In the genomic region with DNA sequence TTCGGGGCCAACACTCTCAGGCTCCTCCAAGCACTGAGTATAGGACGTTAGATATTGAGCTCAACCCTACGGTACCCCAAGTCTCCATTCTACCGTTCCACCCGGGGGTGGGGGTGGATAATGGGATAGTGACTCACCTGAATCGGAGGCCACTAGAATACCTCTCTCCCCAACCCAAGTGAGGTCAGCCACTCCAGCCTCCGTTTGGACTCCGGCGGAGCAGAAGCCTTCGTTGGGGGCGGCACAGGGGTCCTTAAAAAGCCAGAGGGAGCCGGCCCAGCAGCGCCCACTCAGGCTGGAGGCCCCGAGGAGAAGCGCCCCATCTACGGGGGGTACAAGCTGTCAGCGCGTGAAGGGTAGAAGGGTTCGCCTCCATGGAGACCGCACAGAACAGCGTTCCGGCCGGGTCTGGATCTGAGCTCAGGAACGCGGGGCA, we compare ENCODE assay signal across 8 cellular contexts. TPM values are rescaled to one million over a fixed set of nuclear protein-coding genes. Genes with fewer than 3 reads are reported as not detected.
A peak's percentile ranks its signal among the peaks of the same experiment; 100 is the strongest.
DNase-seq lines count a peak whose midpoint lies in the region; ATAC-seq, FAIRE-seq and TF ChIP-seq lines count a peak whose summit lies in the region.

No MANE protein-coding gene starts in this region.

- POLR2A ChIA-PET in activated CD8-positive, alpha-beta T cell treated with anti-CD3 and anti-CD28 coated beads for 36 hours (lab: Charles Lee), result interaction anchor here (0.7 to 2.9 kb wide), 13 partner anchors 8 to 309 kb away, joined by 3 to 17 read pairs (median 5); no protein-coding TSS in a partner anchor

- CTCF ChIA-PET in activated CD8-positive, alpha-beta T cell treated with anti-CD3 and anti-CD28 coated beads for 36 hours (lab: Charles Lee), result interaction anchor here (0.8 to 2.7 kb wide), 9 partner anchors 8 to 321 kb away, joined by 3 to 9 read pairs (median 5); no protein-coding TSS in a partner anchor

- H3K4me1 Mint-ChIP-seq in activated CD8-positive, alpha-beta T cell treated with anti-CD3 and anti-CD28 coated beads for 36 hours (ENCODE audit: low read depth), result peaks cover 68% of the 10 kb centered on the region

- H3K4me3 Mint-ChIP-seq in activated CD8-positive, alpha-beta T cell treated with anti-CD3 and anti-CD28 coated beads for 36 hours, result peak overlapping the region; percentile 100

- ATAC-seq in HG03571 (IDR thresholded peaks at IDR 0.05; ENCODE audit: unreplicated experiment), result peak; percentile 7
- ATAC-seq in activated CD8-positive, alpha-beta T cell treated with anti-CD3 and anti-CD28 coated beads for 36 hours, result peak; percentile 31

- no peaks in the 10 kb centered on the region for H3K27me3 Mint-ChIP-seq in activated CD8-positive, alpha-beta T cell treated with anti-CD3 and anti-CD28 coated beads for 36 hours

- FAIRE-seq in H54 (lab: Jason Lieb, UNC), result no peak

- H3K9me3 Mint-ChIP-seq in activated CD8-positive, alpha-beta T cell treated with anti-CD3 and anti-CD28 coated beads for 36 hours, result no peaks in the 10 kb centered on the region

- no peak for TF ChIP-seq CTCF in activated CD8-positive, alpha-beta T cell treated with anti-CD3 and anti-CD28 coated beads for 36 hours (IDR thresholded peaks at IDR 0.05)
- TF ChIP-seq CTCF in foreskin fibroblast (IDR thresholded peaks at IDR 0.05; ENCODE audit: low read depth, low read length), result no peak

- peaks cover 64% of the 10 kb centered on the region for H3K36me3 Mint-ChIP-seq in activated CD8-positive, alpha-beta T cell treated with anti-CD3 and anti-CD28 coated beads for 36 hours (ENCODE audit: low read depth)

- H3K4me3 ChIP-seq in foreskin fibroblast (ENCODE audit: low read depth in 1 of 2, low read length in 2 of 2), result peak overlapping the region; percentile 95 to 99

- peak overlapping the region; percentile 100 for H3K27ac Mint-ChIP-seq in activated CD8-positive, alpha-beta T cell treated with anti-CD3 and anti-CD28 coated beads for 36 hours

- no peak for TF ChIP-seq POLR2A in H54 (IDR thresholded peaks at IDR 0.05; ENCODE audit: low read depth, low read length)

- intact Hi-C loops in activated CD8-positive, alpha-beta T cell treated with anti-CD3 and anti-CD28 coated beads for 36 hours (cut with micrococcal nuclease), result loop anchor here (5.0 kb wide), 1 partner anchor 231 kb away; no protein-coding TSS in a partner anchor

- peak in 2 of 3 donors; percentile 8 to 12 for DNase-seq in stimulated activated CD4-positive, alpha-beta T cell treated with anti-CD3 and anti-CD28 coated beads, Interleukin-12 subunit alpha, Interleukin-12 subunit beta, amount 100 ng/mL, for 48 hours (ENCODE audit: low read depth in 2 of 3, low spot score in 1 of 3)
- DNase-seq in stimulated activated CD4-positive, alpha-beta T cell treated with anti-CD3 and anti-CD28 coated beads, Interleukin-12 subunit alpha, Interleukin-12 subunit beta, amount 100 ng/mL, for 4 hours, result no peak
- peak; percentile 50 for DNase-seq in activated CD8-positive, alpha-beta T cell treated with anti-CD3 and anti-CD28 coated beads for 36 hours
- DNase-seq in foreskin fibroblast, result peak; percentile 16 to 50
- peak; percentile 14 for DNase-seq in pons (ENCODE audit: low spot score)
- no peak for DNase-seq in H54 (ENCODE audit: insufficient read length, low spot score)
- no peak for DNase-seq in NCI-H2196 treated with DMSO at 0.1 percent for 48 hours (lab: John Stamatoyannopoulos, UW; ENCODE audit: unreplicated experiment)

RNA-seq across cellular contexts. Expression of gene WDR77, which starts 0.6 kb away (rescaled TPM):
- 10 to 100 TPM; 54.0 to 54.6 TPM for total RNA-seq in activated CD8-positive, alpha-beta T cell treated with anti-CD3 and anti-CD28 coated beads for 36 hours

RNA-seq across cellular contexts. Expression of gene ATP5PB, which starts 0.8 kb away (rescaled TPM):
- 100 to 1,000 TPM; 341 to 342 TPM for total RNA-seq in activated CD8-positive, alpha-beta T cell treated with anti-CD3 and anti-CD28 coated beads for 36 hours

RNA-seq across cellular contexts. Expression of gene OVGP1, which starts 21.0 kb away (rescaled TPM):
- total RNA-seq in activated CD8-positive, alpha-beta T cell treated with anti-CD3 and anti-CD28 coated beads for 36 hours, result 1 to 10 TPM; 1.1 to 1.6 TPM

RNA-seq across cellular contexts. Expression of gene C1orf162, which starts 25.3 kb away (rescaled TPM):
- 1 to 10 TPM; 4.5 to 4.7 TPM for total RNA-seq in activated CD8-positive, alpha-beta T cell treated with anti-CD3 and anti-CD28 coated beads for 36 hours

RNA-seq across cellular contexts. Expression of gene ADORA3, which starts 54.9 kb away (rescaled TPM):
- not detected for total RNA-seq in activated CD8-positive, alpha-beta T cell treated with anti-CD3 and anti-CD28 coated beads for 36 hours

Comparison
In these comparisons a context has a peak if more than half of its experiments do, and no peak if none do; other contexts are left out.
1. DNase-seq: peak in stimulated activated CD4-positive, alpha-beta T cell treated with anti-CD3 and anti-CD28 coated beads, Interleukin-12 subunit alpha, Interleukin-12 subunit beta, amount 100 ng/mL, for 48 hours (2 of 3), activated CD8-positive, alpha-beta T cell treated with anti-CD3 and anti-CD28 coated beads for 36 hours (single experiment), foreskin fibroblast (2 of 2) and pons (single experiment); none in stimulated activated CD4-positive, alpha-beta T cell treated with anti-CD3 and anti-CD28 coated beads, Interleukin-12 subunit alpha, Interleukin-12 subunit beta, amount 100 ng/mL, for 4 hours (single experiment), H54 (single experiment) and NCI-H2196 treated with DMSO at 0.1 percent for 48 hours (single experiment).